Comparison of ENCODE assay signal across 26 cellular contexts in the genomic region with DNA sequence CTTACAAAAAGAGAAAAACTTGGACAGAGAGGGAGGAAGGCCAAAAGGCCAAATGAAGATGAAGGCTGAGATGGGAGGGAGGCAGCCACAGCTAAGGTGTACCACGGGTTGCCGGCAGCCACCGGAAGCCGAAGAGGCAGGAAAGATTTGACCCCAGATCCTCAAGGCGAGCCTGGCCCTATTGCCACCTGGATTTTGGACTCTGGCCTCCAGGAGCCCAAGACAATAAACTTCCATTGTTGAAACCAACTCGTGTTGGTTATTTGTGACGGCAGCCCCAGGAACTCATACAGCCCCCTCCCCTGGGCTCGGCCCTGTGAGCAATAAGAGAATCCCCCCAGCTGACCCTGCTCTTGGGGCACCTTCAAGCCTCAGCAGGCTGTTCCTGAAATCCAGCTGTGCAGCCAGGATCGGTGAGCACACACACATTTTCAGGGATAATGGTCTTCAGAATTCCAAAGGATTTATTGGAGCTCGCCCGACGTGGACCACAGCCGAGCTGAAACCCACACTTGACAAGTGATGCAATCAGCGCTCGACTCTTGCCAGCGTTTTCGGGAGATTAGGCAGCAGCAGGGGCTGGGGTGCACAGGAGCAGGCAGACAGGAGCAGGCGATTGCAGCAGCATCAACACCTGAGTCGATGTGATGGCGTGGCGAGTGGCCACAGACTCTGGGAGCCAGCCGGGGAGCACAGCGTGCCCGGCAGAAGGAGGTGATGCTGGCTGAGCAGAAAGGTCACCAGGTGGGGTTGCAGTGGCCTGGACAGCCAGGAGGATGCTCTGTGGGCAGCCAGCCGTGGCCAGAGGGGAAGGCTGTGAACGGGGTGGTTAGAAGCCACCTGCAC. TPM values are rescaled to one million over a fixed set of nuclear protein-coding genes. Genes with fewer than 3 reads are reported as not detected.
DNase-seq lines count a peak whose midpoint lies in the region; ATAC-seq and TF ChIP-seq lines count a peak whose summit lies in the region.
"Had no signal": no experiment of that assay in that cellular context is flagged by ENCODE, and none has a peak within 500 bp of the region (broad histone marks: within the 10 kb centered on the region; RNA-seq: fewer than 3 reads in every experiment).

No MANE protein-coding gene starts in this region.

- peak overlapping the region; percentile 42 for H3K27ac Mint-ChIP-seq in activated naive CD4-positive, alpha-beta T cell treated with anti-CD3 and anti-CD28 coated beads, Interleukin-2, amount 10 ng/mL, durations not matched to agents 7 days and 5 days
- no peak overlapping the region for H3K27ac Mint-ChIP-seq in activated CD8-positive, alpha-beta T cell treated with anti-CD3 and anti-CD28 coated beads, Interleukin-2, amount 10 ng/mL, durations not matched to agents 7 days and 5 days
- H3K27ac Mint-ChIP-seq: activated naive CD4-positive, alpha-beta T cell treated with anti-CD3 and anti-CD28 coated beads, Interleukin-2, amount 50 U/mL, for 72 hours; B cell; T-helper 17 cell had no signal

- TF ChIP-seq CTCF in transverse colon (IDR thresholded peaks at IDR 0.05): no peak

- TF ChIP-seq EP300 in transverse colon (IDR thresholded peaks at IDR 0.05; ENCODE audit: low read depth): no peak

- in situ Hi-C loops in transverse colon (cut with MboI; ENCODE audit: low pct_ligation_motif_present in 1 of 4, low pct_unique_long_range_greater_than_20kb in 1 of 4, low sequenced_read_pairs in 3 of 4): no loop called here

- ATAC-seq in activated CD8-positive, alpha-beta T cell treated with anti-CD3 and anti-CD28 coated beads, Interleukin-2, amount 10 ng/mL, durations not matched to agents 7 days and 5 days: no peak
- ATAC-seq in sciatic nerve: no peak
- ATAC-seq in HG02759 (IDR thresholded peaks at IDR 0.05; ENCODE audit: unreplicated experiment): no peak
- ATAC-seq: activated naive CD4-positive, alpha-beta T cell treated with anti-CD3 and anti-CD28 coated beads, Interleukin-2, amount 50 U/mL, for 72 hours; body of pancreas; HCT116; naive thymus-derived CD8-positive, alpha-beta T cell; Panc1; right cardiac atrium; T-helper 17 cell had no signal

- TF ChIP-seq POLR2A in transverse colon (IDR thresholded peaks at IDR 0.05): no peak

- H3K36me3 ChIP-seq in adipocyte (ENCODE audit: control insufficient read depth, insufficient read depth, low read length, severe bottlenecking) (no peaks in the 10 kb centered on the region), transverse colon (no peaks in the 10 kb centered on the region)
- H3K36me3 ChIP-seq: upper lobe of left lung had no signal

- peaks cover 4% of the 10 kb centered on the region for H3K4me1 Mint-ChIP-seq in activated naive CD4-positive, alpha-beta T cell treated with anti-CD3 and anti-CD28 coated beads, Interleukin-2, amount 10 ng/mL, durations not matched to agents 7 days and 5 days
- H3K4me1 Mint-ChIP-seq in activated CD8-positive, alpha-beta T cell treated with anti-CD3 and anti-CD28 coated beads, Interleukin-2, amount 10 ng/mL, durations not matched to agents 7 days and 5 days (ENCODE audit: low read depth): peaks cover 2% of the 10 kb centered on the region

- no peak overlapping the region for H3K4me3 Mint-ChIP-seq in activated naive CD4-positive, alpha-beta T cell treated with anti-CD3 and anti-CD28 coated beads, Interleukin-2, amount 10 ng/mL, durations not matched to agents 7 days and 5 days
- no peak overlapping the region for H3K4me3 Mint-ChIP-seq in activated CD8-positive, alpha-beta T cell treated with anti-CD3 and anti-CD28 coated beads, Interleukin-2, amount 10 ng/mL, durations not matched to agents 7 days and 5 days
- H3K4me3 Mint-ChIP-seq: B cell; naive thymus-derived CD8-positive, alpha-beta T cell; T-helper 17 cell had no signal

- H3K4me3 ChIP-seq in adipocyte (ENCODE audit: low read length) (no peak overlapping the region), transverse colon (no peak overlapping the region)
- H3K4me3 ChIP-seq: body of pancreas, upper lobe of left lung had no signal

- POLR2A ChIA-PET in activated CD8-positive, alpha-beta T cell treated with anti-CD3 and anti-CD28 coated beads, Interleukin-2, amount 10 ng/mL, durations not matched to agents 7 days and 5 days (lab: Charles Lee): no interaction called here

- CTCF ChIA-PET in activated naive CD4-positive, alpha-beta T cell treated with anti-CD3 and anti-CD28 coated beads, Interleukin-2, amount 10 ng/mL, durations not matched to agents 7 days and 5 days (lab: Charles Lee): no interaction called here
- CTCF ChIA-PET in activated CD8-positive, alpha-beta T cell treated with anti-CD3 and anti-CD28 coated beads, Interleukin-2, amount 10 ng/mL, durations not matched to agents 7 days and 5 days (lab: Charles Lee): no interaction called here

- H3K9me3 ChIP-seq in adipocyte (ENCODE audit: control insufficient read depth, low read length) (no peaks in the 10 kb centered on the region), transverse colon (no peaks in the 10 kb centered on the region)
- H3K9me3 ChIP-seq: body of pancreas, upper lobe of left lung had no signal

- peaks cover 51% of the 10 kb centered on the region for H3K27me3 ChIP-seq in adipocyte (replicated peaks; ENCODE audit: control insufficient read depth, insufficient read depth, low read length)
- no peaks in the 10 kb centered on the region for H3K27me3 ChIP-seq in transverse colon
- H3K27me3 ChIP-seq: body of pancreas, upper lobe of left lung had no signal

- no peak overlapping the region for H3K27ac ChIP-seq in transverse colon
- H3K27ac ChIP-seq: body of pancreas, parathyroid adenoma, upper lobe of left lung had no signal

- 20 to 54% methylated on average over 1 to 26 of the region's 26 CpGs for WGBS in transverse colon (ENCODE audit: low coverage in 1 of 2), 2 donors

- H3K9ac ChIP-seq in adipocyte (ENCODE audit: low read length): no peak overlapping the region
- H3K9ac ChIP-seq: parathyroid adenoma had no signal

- H3K4me1 ChIP-seq in adipocyte (ENCODE audit: control insufficient read depth, insufficient read depth, low read length) (no peaks in the 10 kb centered on the region), transverse colon (no peaks in the 10 kb centered on the region)
- H3K4me1 ChIP-seq: body of pancreas, parathyroid adenoma, upper lobe of left lung had no signal

- H3K27me3 Mint-ChIP-seq in activated naive CD4-positive, alpha-beta T cell treated with anti-CD3 and anti-CD28 coated beads, Interleukin-2, amount 10 ng/mL, durations not matched to agents 7 days and 5 days: peaks cover 74% of the 10 kb centered on the region
- H3K27me3 Mint-ChIP-seq in activated CD8-positive, alpha-beta T cell treated with anti-CD3 and anti-CD28 coated beads, Interleukin-2, amount 10 ng/mL, durations not matched to agents 7 days and 5 days (ENCODE audit: low read depth): peaks cover 7% of the 10 kb centered on the region

- no peaks in the 10 kb centered on the region for H3K36me3 Mint-ChIP-seq in activated naive CD4-positive, alpha-beta T cell treated with anti-CD3 and anti-CD28 coated beads, Interleukin-2, amount 10 ng/mL, durations not matched to agents 7 days and 5 days
- no peaks in the 10 kb centered on the region for H3K36me3 Mint-ChIP-seq in activated CD8-positive, alpha-beta T cell treated with anti-CD3 and anti-CD28 coated beads, Interleukin-2, amount 10 ng/mL, durations not matched to agents 7 days and 5 days (ENCODE audit: low read depth)
- H3K36me3 Mint-ChIP-seq: activated naive CD4-positive, alpha-beta T cell treated with anti-CD3 and anti-CD28 coated beads, Interleukin-2, amount 50 U/mL, for 72 hours; naive thymus-derived CD8-positive, alpha-beta T cell had no signal

- no peak for DNase-seq in activated naive CD4-positive, alpha-beta T cell treated with anti-CD3 and anti-CD28 coated beads, Interleukin-2, amount 10 ng/mL, durations not matched to agents 7 days and 5 days
- no peak for DNase-seq in activated naive CD4-positive, alpha-beta T cell treated with anti-CD3 and anti-CD28 coated beads, Interleukin-2, amount 50 U/mL, for 16 hours
- DNase-seq in adipocyte (ENCODE audit: low read depth): peak; percentile 28
- DNase-seq in islet precursor cell: peak; percentile 57
- peak; percentile 22 for DNase-seq in transverse colon
- no peak for DNase-seq in activated CD8-positive, alpha-beta T cell treated with anti-CD3 and anti-CD28 coated beads, Interleukin-2, amount 10 ng/mL, durations not matched to agents 7 days and 5 days
- no peak for DNase-seq in sciatic nerve (ENCODE audit: low spot score)
- DNase-seq: activated CD4-positive, alpha-beta T cell treated with anti-CD3 and anti-CD28 coated beads for 48 hours; body of pancreas; COR-L47; EL; glutamatergic neuron; NCI-H1436 treated with DMSO at 0.1 percent for 48 hours; NCI-H345; NK-92 treated with Interleukin-12 subunit alpha and Interleukin-12 subunit beta, amount 100 ng/mL, for 24 hours; stimulated activated CD4-positive, alpha-beta T cell treated with anti-CD3 and anti-CD28 coated beads, Interleukin-15, amount 100 ng/mL, for 24 hours; T-helper 17 cell had no signal

- H3K9me3 Mint-ChIP-seq in activated naive CD4-positive, alpha-beta T cell treated with anti-CD3 and anti-CD28 coated beads, Interleukin-2, amount 10 ng/mL, durations not matched to agents 7 days and 5 days: no peaks in the 10 kb centered on the region
- H3K9me3 Mint-ChIP-seq in activated CD8-positive, alpha-beta T cell treated with anti-CD3 and anti-CD28 coated beads, Interleukin-2, amount 10 ng/mL, durations not matched to agents 7 days and 5 days (ENCODE audit: insufficient read depth): no peaks in the 10 kb centered on the region
- H3K9me3 Mint-ChIP-seq: activated naive CD4-positive, alpha-beta T cell treated with anti-CD3 and anti-CD28 coated beads, Interleukin-2, amount 50 U/mL, for 72 hours; naive thymus-derived CD8-positive, alpha-beta T cell had no signal

- intact Hi-C loops in transverse colon (cut with DNase I; ENCODE audit: low total_unique reads): no loop called here
- intact Hi-C loops in sciatic nerve (cut with DNase I): no loop called here

RNA-seq across cellular contexts. Expression of a gene that starts 22.4 kb away (rescaled TPM):
- total RNA-seq in transverse colon (10 to 100 TPM in 1 of 4 donors, 1 to 10 TPM in 3; 6.6 to 25.1 (median 8.3) TPM), sciatic nerve (16.8 TPM)
- 10 to 100 TPM; 50.3 to 57.2 TPM for total RNA-seq in activated CD8-positive, alpha-beta T cell treated with anti-CD3 and anti-CD28 coated beads, Interleukin-2, amount 10 ng/mL, durations not matched to agents 7 days and 5 days

Comparison
In these comparisons a context has a peak if more than half of its experiments do, and no peak if none do; other contexts are left out.
1. DNase-seq: peak in adipocyte (single experiment), islet precursor cell (single experiment) and transverse colon (single experiment); none in activated naive CD4-positive, alpha-beta T cell treated with anti-CD3 and anti-CD28 coated beads, Interleukin-2, amount 10 ng/mL, durations not matched to agents 7 days and 5 days (single experiment), activated naive CD4-positive, alpha-beta T cell treated with anti-CD3 and anti-CD28 coated beads, Interleukin-2, amount 50 U/mL, for 16 hours (single experiment), activated CD8-positive, alpha-beta T cell treated with anti-CD3 and anti-CD28 coated beads, Interleukin-2, amount 10 ng/mL, durations not matched to agents 7 days and 5 days (single experiment) and sciatic nerve (single experiment).